Comparison of ENCODE assay signal across 1 cellular context in genomic region chr1:234618726-234619049, GRCh38.
TF ChIP-seq lines count a peak whose summit lies in the region.

No MANE protein-coding gene starts in this region.

TF ChIP-seq in HepG2, 621 proteins besides CTCF, POLR2A, EP300 and RAD21 (continued from another document):
- TF ChIP-seq, protein P1, sequence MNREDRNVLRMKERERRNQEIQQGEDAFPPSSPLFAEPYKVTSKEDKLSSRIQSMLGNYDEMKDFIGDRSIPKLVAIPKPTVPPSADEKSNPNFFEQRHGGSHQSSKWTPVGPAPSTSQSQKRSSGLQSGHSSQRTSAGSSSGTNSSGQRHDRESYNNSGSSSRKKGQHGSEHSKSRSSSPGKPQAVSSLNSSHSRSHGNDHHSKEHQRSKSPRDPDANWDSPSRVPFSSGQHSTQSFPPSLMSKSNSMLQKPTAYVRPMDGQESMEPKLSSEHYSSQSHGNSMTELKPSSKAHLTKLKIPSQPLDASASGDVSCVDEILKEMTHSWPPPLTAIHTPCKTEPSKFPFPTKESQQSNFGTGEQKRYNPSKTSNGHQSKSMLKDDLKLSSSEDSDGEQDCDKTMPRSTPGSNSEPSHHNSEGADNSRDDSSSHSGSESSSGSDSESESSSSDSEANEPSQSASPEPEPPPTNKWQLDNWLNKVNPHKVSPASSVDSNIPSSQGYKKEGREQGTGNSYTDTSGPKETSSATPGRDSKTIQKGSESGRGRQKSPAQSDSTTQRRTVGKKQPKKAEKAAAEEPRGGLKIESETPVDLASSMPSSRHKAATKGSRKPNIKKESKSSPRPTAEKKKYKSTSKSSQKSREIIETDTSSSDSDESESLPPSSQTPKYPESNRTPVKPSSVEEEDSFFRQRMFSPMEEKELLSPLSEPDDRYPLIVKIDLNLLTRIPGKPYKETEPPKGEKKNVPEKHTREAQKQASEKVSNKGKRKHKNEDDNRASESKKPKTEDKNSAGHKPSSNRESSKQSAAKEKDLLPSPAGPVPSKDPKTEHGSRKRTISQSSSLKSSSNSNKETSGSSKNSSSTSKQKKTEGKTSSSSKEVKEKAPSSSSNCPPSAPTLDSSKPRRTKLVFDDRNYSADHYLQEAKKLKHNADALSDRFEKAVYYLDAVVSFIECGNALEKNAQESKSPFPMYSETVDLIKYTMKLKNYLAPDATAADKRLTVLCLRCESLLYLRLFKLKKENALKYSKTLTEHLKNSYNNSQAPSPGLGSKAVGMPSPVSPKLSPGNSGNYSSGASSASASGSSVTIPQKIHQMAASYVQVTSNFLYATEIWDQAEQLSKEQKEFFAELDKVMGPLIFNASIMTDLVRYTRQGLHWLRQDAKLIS (CRISPR knock-in tag; IDR thresholded peaks at IDR 0.05), result 0 out of 2 replicates have a peak, but pooled peaks have one; percentile 4
- TF ChIP-seq, protein P2, sequence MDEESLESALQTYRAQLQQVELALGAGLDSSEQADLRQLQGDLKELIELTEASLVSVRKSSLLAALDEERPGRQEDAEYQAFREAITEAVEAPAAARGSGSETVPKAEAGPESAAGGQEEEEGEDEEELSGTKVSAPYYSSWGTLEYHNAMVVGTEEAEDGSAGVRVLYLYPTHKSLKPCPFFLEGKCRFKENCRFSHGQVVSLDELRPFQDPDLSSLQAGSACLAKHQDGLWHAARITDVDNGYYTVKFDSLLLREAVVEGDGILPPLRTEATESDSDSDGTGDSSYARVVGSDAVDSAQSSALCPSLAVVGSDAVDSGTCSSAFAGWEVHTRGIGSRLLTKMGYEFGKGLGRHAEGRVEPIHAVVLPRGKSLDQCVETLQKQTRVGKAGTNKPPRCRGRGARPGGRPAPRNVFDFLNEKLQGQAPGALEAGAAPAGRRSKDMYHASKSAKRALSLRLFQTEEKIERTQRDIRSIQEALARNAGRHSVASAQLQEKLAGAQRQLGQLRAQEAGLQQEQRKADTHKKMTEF (CRISPR knock-in tag; IDR thresholded peaks at IDR 0.05), result 0 out of 2 replicates have a peak, but pooled peaks have one; percentile 14
- TF ChIP-seq ARID2 (CRISPR knock-in tag; IDR thresholded peaks at IDR 0.05; ENCODE audit: borderline replicate concordance), result no peak
- 0 out of 2 replicates have a peak, but pooled peaks have one; percentile 4 for TF ChIP-seq THAP11 (CRISPR knock-in tag; IDR thresholded peaks at IDR 0.05)
